Comparison of ENCODE assay signal across 8 cellular contexts in genomic region chr3:15557511-15557946, GRCh38. TPM values are rescaled to one million over a fixed set of nuclear protein-coding genes. Genes with fewer than 3 reads are reported as not detected.
DNase-seq lines count a peak whose midpoint lies in the region; ATAC-seq and TF ChIP-seq lines count a peak whose summit lies in the region.

No MANE protein-coding gene starts in this region.

- H3K27me3 ChIP-seq in NT2/D1 (ENCODE audit: insufficient read depth, insufficient read length) = no peaks in the 10 kb centered on the region

- TF ChIP-seq CTCF in CD14-positive monocyte (IDR thresholded peaks at IDR 0.05) = peak; percentile 92

- no peak overlapping the region for H3K4me3 ChIP-seq in NT2/D1 (ENCODE audit: insufficient read length, low read depth)

- H3K36me3 ChIP-seq in NT2/D1 (ENCODE audit: insufficient read depth, insufficient read length, low read length) = peaks cover 32% of the 10 kb centered on the region

- peak; percentile 53 for ATAC-seq in GM18873 (IDR thresholded peaks at IDR 0.05; ENCODE audit: low FRiP score, unreplicated experiment)
- peak; percentile 57 for ATAC-seq in HG03442 (IDR thresholded peaks at IDR 0.05; ENCODE audit: unreplicated experiment)

- no peak overlapping the region for H3K9ac ChIP-seq in NT2/D1 (ENCODE audit: insufficient read length, low read depth)

- peak overlapping the region; percentile 92 to 98 (median 97) for H3K27ac Mint-ChIP-seq in CD14-positive monocyte

- H3K36me3 Mint-ChIP-seq in CD14-positive monocyte = peaks cover 30 to 34% of the 10 kb centered on the region in 2 donors

- peaks cover 0 to 2% (median 0%) of the 10 kb centered on the region in 3 donors for H3K27me3 Mint-ChIP-seq in CD14-positive monocyte (ENCODE audit: low read depth in 3 of 3)

- H3K4me1 ChIP-seq in NT2/D1 (ENCODE audit: insufficient read depth, insufficient read length) = peaks cover 2% of the 10 kb centered on the region

- DNase-seq in CD14-positive monocyte (ENCODE audit: low spot score) (peak; percentile 71), NT2/D1 (ENCODE audit: low read depth, low spot score) (peak; percentile 16), activated T-cell treated with anti-CD3 and anti-CD28 coated beads for 1 hour (ENCODE audit: low read depth) (peak; percentile 7), fibroblast of gingiva (ENCODE audit: low read depth) (peak; percentile 54), non-pigmented ciliary epithelial cell (ENCODE audit: low read depth) (peak; percentile 60), 8988T (no peak)

- H3K4me3 Mint-ChIP-seq in CD14-positive monocyte = peak overlapping the region in 1 of 2 donors; percentile 30

- H3K9me3 ChIP-seq in NT2/D1 (ENCODE audit: insufficient read depth, low read length) = no peaks in the 10 kb centered on the region

- H3K9me3 Mint-ChIP-seq in CD14-positive monocyte = no peaks in the 10 kb centered on the region

- peaks cover 29% of the 10 kb centered on the region for H3K4me1 Mint-ChIP-seq in CD14-positive monocyte

- intact Hi-C loops in CD14-positive monocyte (cut with micrococcal nuclease) = loop anchor here (2.0 to 10.0 kb wide), 6 partner anchors 113 to 353 kb away; partner anchors contain the start of genes CAPN7 (in 1 of the 2), EAF1 (in 1 of the 2), METTL6 (in 1 of the 2) and SH3BP5 (in 1 of the 2)

RNA-seq across cellular contexts. Expression of gene COLQ, which starts 36.0 kb away (rescaled TPM):
- under 1 TPM; 0.23 to 0.73 TPM for polyA plus RNA-seq in CD14-positive monocyte

RNA-seq across cellular contexts. Expression of gene HACL1, which starts 43.8 kb away (rescaled TPM):
- 10 to 100 TPM; 22.3 to 27.2 TPM for polyA plus RNA-seq in CD14-positive monocyte

RNA-seq across cellular contexts. Expression of gene BTD, which starts 44.0 kb away (rescaled TPM):
- polyA plus RNA-seq in CD14-positive monocyte = 10 to 100 TPM; 19.3 to 24.0 TPM
